In the genomic region with DNA sequence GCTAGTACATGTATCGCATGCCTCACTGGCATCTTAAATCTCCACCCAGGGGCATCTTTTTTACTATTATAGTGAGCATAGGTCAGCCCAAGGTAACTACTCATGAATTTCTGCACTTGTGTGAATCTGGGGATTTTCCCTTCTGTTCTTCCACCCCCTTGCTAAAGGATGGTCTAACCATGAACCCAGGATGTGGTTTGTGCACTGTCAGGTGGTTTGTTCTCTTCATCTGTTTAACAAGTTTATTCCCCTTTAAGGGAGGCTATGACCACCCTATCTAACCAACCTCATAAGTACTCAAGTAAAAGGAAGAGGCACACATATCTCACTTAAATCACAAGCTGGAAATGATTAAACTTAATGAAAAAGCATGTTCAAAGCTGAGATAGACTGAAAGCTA, we compare ENCODE assay signal across 10 cellular contexts.
A peak's percentile ranks its signal among the peaks of the same experiment; 100 is the strongest.
DNase-seq lines count a peak whose midpoint lies in the region; ATAC-seq lines count a peak whose summit lies in the region.
"Had no signal": no experiment of that assay in that cellular context is flagged by ENCODE, and none has a peak within 500 bp of the region (broad histone marks: within the 10 kb centered on the region; RNA-seq: fewer than 3 reads in every experiment).

No MANE protein-coding gene starts in this region.

- no peaks in the 10 kb centered on the region for H3K36me3 Mint-ChIP-seq in activated naive CD8-positive, alpha-beta T cell

- peak overlapping the region; percentile 7 for H3K27ac Mint-ChIP-seq in activated naive CD8-positive, alpha-beta T cell
- H3K27ac Mint-ChIP-seq: T-helper 1 cell treated with Interleukin-12 subunit alpha and Interleukin-12 subunit beta and Interleukin-4 antibody, amounts not matched to agents 30 μg/mL and 1 μg/mL, for 36 hours had no signal

- DNase-seq in HK-2 (ENCODE audit: unreplicated experiment) (no peak), NCI-H2029 (lab: John Stamatoyannopoulos, UW) (no peak)
- no peak for DNase-seq in activated effector memory CD4-positive, alpha-beta T cell treated with anti-CD3 and anti-CD28 coated beads, Interleukin-2, amount 50 U/mL, for 16 hours
- DNase-seq: left ventricle myocardium superior, NCI-H510A treated with DMSO at 0.1 percent for 48 hours had no signal

- peaks cover 35% of the 10 kb centered on the region for H3K4me1 Mint-ChIP-seq in activated naive CD8-positive, alpha-beta T cell (ENCODE audit: low read depth)

- no peaks in the 10 kb centered on the region for H3K27me3 Mint-ChIP-seq in activated naive CD8-positive, alpha-beta T cell

- H3K4me3 Mint-ChIP-seq in activated naive CD8-positive, alpha-beta T cell = no peak overlapping the region
- H3K4me3 Mint-ChIP-seq: T-helper 1 cell treated with Interleukin-12 subunit alpha and Interleukin-12 subunit beta and Interleukin-4 antibody, amounts not matched to agents 30 μg/mL and 1 μg/mL, for 36 hours had no signal

- H3K9me3 Mint-ChIP-seq in activated naive CD8-positive, alpha-beta T cell (ENCODE audit: low read depth) = peaks cover 2% of the 10 kb centered on the region

- peak; percentile 91 for ATAC-seq in GM18858 (IDR thresholded peaks at IDR 0.05; ENCODE audit: unreplicated experiment)
- peak; percentile 81 for ATAC-seq in GM19468 (IDR thresholded peaks at IDR 0.05; ENCODE audit: extremely low read depth, unreplicated experiment)
- ATAC-seq in HG03064 (IDR thresholded peaks at IDR 0.05; ENCODE audit: low read depth, unreplicated experiment) = peak; percentile 82
- ATAC-seq: left ventricle myocardium superior had no signal
